ENCODE assay signal across 14 cellular contexts in genomic region chr2:54975175-54975574, GRCh38.
DNase-seq lines count a peak whose midpoint lies in the region; ATAC-seq and TF ChIP-seq lines count a peak whose summit lies in the region.
"Had no signal": no experiment of that assay in that cellular context is flagged by ENCODE, and none has a peak within 500 bp of the region (broad histone marks: within the 10 kb centered on the region; RNA-seq: fewer than 3 reads in every experiment).

No MANE protein-coding gene starts in this region.

- H3K4me3 Mint-ChIP-seq in T-helper 17 cell, result no peak overlapping the region
- H3K4me3 Mint-ChIP-seq in memory B cell, result no peak overlapping the region

- peaks cover 13% of the 10 kb centered on the region for H3F3A ChIP-seq in smooth muscle cell (ENCODE audit: low read depth)

- H3K9me3 ChIP-seq in T-helper 17 cell (ENCODE audit: control insufficient read depth, low read length, poor library complexity, severe bottlenecking) (no peaks in the 10 kb centered on the region), smooth muscle cell (replicated peaks; ENCODE audit: low read depth) (no peaks in the 10 kb centered on the region)

- peaks cover 88% of the 10 kb centered on the region for H3K79me2 ChIP-seq in smooth muscle cell (ENCODE audit: low read depth)

- WGBS in smooth muscle cell (ENCODE audit: low lambda C conversion rate), result 97% methylated on average over 2 of the region's 2 CpGs

- in situ Hi-C loops in G401 (cut with HindIII; ENCODE audit: low sequenced_read_pairs), result no loop called here

- peaks cover 100% of the 10 kb centered on the region for H4K20me1 ChIP-seq in smooth muscle cell (ENCODE audit: low read depth)

- ATAC-seq in T-helper 17 cell, result no peak
- ATAC-seq in memory B cell (ENCODE audit: low read depth), result no peak

- TF ChIP-seq CTCF in smooth muscle cell (IDR thresholded peaks at IDR 0.05; ENCODE audit: borderline replicate concordance, insufficient read depth, poor library complexity, severe bottlenecking), result no peak

- no peak overlapping the region for H3K4me2 ChIP-seq in smooth muscle cell

- no peaks in the 10 kb centered on the region for H3K27me3 ChIP-seq in smooth muscle cell (ENCODE audit: low read depth)

- no peak overlapping the region for H3K4me3 ChIP-seq in smooth muscle cell

- H3K4me1 ChIP-seq in smooth muscle cell (ENCODE audit: low read depth), result no peaks in the 10 kb centered on the region

- H3K36me3 ChIP-seq in smooth muscle cell (ENCODE audit: low read depth), result peaks cover 8% of the 10 kb centered on the region

- no peaks in the 10 kb centered on the region for H3K9me3 Mint-ChIP-seq in memory B cell

- H2AFZ ChIP-seq in smooth muscle cell (ENCODE audit: low read depth), result no peak overlapping the region

- no peak overlapping the region for H3K9ac ChIP-seq in smooth muscle cell (ENCODE audit: low read depth)

- H3K27me3 Mint-ChIP-seq in T-helper 17 cell (no peaks in the 10 kb centered on the region), memory B cell (no peaks in the 10 kb centered on the region)

- peaks cover 18% of the 10 kb centered on the region for H3K4me1 Mint-ChIP-seq in T-helper 17 cell
- H3K4me1 Mint-ChIP-seq in memory B cell, result peaks cover 10% of the 10 kb centered on the region

- DNase-seq in G401 (ENCODE audit: low spot score) (peak; percentile 68), T-helper 17 cell (no peak), memory B cell (ENCODE audit: low spot score in 2 of 2) (no peak), smooth muscle cell (lab: John Stamatoyannopoulos, UW; ENCODE audit: unreplicated experiment) (no peak), mucosa of gallbladder (ENCODE audit: low spot score) (no peak), NCI-H526 treated with DMSO at 0.1 percent for 48 hours (lab: John Stamatoyannopoulos, UW) (no peak), medulla oblongata (ENCODE audit: extremely low spot score) (no peak)
- DNase-seq: Calu3, DMS79 treated with DMSO at 0.1 percent for 48 hours, GF-D8, NCI-H1105 treated with DMSO at 0.1 percent for 48 hours, NCI-H1930, NCI-H2171, SHP77 had no signal

- H3K27ac Mint-ChIP-seq in T-helper 17 cell, result peak overlapping the region; percentile 72
- peak overlapping the region; percentile 17 for H3K27ac Mint-ChIP-seq in memory B cell

- H3K36me3 Mint-ChIP-seq in T-helper 17 cell (ENCODE audit: low read depth) (peaks cover 2% of the 10 kb centered on the region), memory B cell (peaks cover 14% of the 10 kb centered on the region)

- H3K27ac ChIP-seq in smooth muscle cell (ENCODE audit: low read depth), result peak overlapping the region; percentile 49
